Comparison of ENCODE assay signal across 8 cellular contexts in genomic region chr2:230668184-230668938, GRCh38. TPM values are rescaled to one million over a fixed set of nuclear protein-coding genes. Genes with fewer than 3 reads are reported as not detected.
A peak's percentile ranks its signal among the peaks of the same experiment; 100 is the strongest.
DNase-seq lines count a peak whose midpoint lies in the region; ATAC-seq and TF ChIP-seq lines count a peak whose summit lies in the region.

No MANE protein-coding gene starts in this region.

- intact Hi-C loops in head of caudate nucleus (cut with DNase I) (no loop called here), colonic mucosa (cut with DNase I) (no loop called here)

- peak; percentile 16 for DNase-seq in Caki2 (ENCODE audit: low read depth)
- DNase-seq in SKM-1 (lab: John Stamatoyannopoulos, UW; ENCODE audit: unreplicated experiment), result peak; percentile 36
- DNase-seq in head of caudate nucleus, result peak in 22 of 42 donors; percentile 7 to 49 (median 23)
- no peak for DNase-seq in HuH-7 (ENCODE audit: low spot score)
- no peak for DNase-seq in colonic mucosa

- no peak overlapping the region for H3K9ac ChIP-seq in colonic mucosa (ENCODE audit: low read depth in 2 of 2, low read length in 2 of 2)

- H3K27ac ChIP-seq in colonic mucosa, result no peak overlapping the region

- H3K36me3 Mint-ChIP-seq in stimulated activated naive CD8-positive, alpha-beta T cell treated with anti-CD3 and anti-CD28 coated beads, Interleukin-15, Interleukin-2, amounts not matched to agents 100 ng/mL and 50 ng/mL, for 24 hours (ENCODE audit: low read depth), result no peaks in the 10 kb centered on the region

- H3K4me1 Mint-ChIP-seq in stimulated activated naive CD8-positive, alpha-beta T cell treated with anti-CD3 and anti-CD28 coated beads, Interleukin-15, Interleukin-2, amounts not matched to agents 100 ng/mL and 50 ng/mL, for 24 hours (ENCODE audit: low read depth), result peaks cover 80% of the 10 kb centered on the region

- no peak overlapping the region for H3K4me3 ChIP-seq in colonic mucosa

- H3K27me3 ChIP-seq in colonic mucosa, result no peaks in the 10 kb centered on the region

- no peaks in the 10 kb centered on the region for H3K36me3 ChIP-seq in colonic mucosa

- ATAC-seq in GM19324 (IDR thresholded peaks at IDR 0.05; ENCODE audit: low FRiP score, unreplicated experiment) (peak; percentile 65), HG03159 (IDR thresholded peaks at IDR 0.05; ENCODE audit: unreplicated experiment) (peak; percentile 61)

- no peaks in the 10 kb centered on the region for H3K9me3 ChIP-seq in colonic mucosa

- H3K4me1 ChIP-seq in colonic mucosa, result peaks cover 7% of the 10 kb centered on the region

- H3K9me3 Mint-ChIP-seq in stimulated activated naive CD8-positive, alpha-beta T cell treated with anti-CD3 and anti-CD28 coated beads, Interleukin-15, Interleukin-2, amounts not matched to agents 100 ng/mL and 50 ng/mL, for 24 hours, result no peaks in the 10 kb centered on the region

- in situ Hi-C loops in Caki2 (cut with HindIII; ENCODE audit: low pct_unique_long_range_greater_than_20kb, low sequenced_read_pairs), result no loop called here

- H3K4me3 Mint-ChIP-seq in stimulated activated naive CD8-positive, alpha-beta T cell treated with anti-CD3 and anti-CD28 coated beads, Interleukin-15, Interleukin-2, amounts not matched to agents 100 ng/mL and 50 ng/mL, for 24 hours, result peak overlapping the region; percentile 54

- no peak for TF ChIP-seq CTCF in colonic mucosa (IDR thresholded peaks at IDR 0.05)

- no peaks in the 10 kb centered on the region for H3K27me3 Mint-ChIP-seq in stimulated activated naive CD8-positive, alpha-beta T cell treated with anti-CD3 and anti-CD28 coated beads, Interleukin-15, Interleukin-2, amounts not matched to agents 100 ng/mL and 50 ng/mL, for 24 hours

- H3K27ac Mint-ChIP-seq in stimulated activated naive CD8-positive, alpha-beta T cell treated with anti-CD3 and anti-CD28 coated beads, Interleukin-15, Interleukin-2, amounts not matched to agents 100 ng/mL and 50 ng/mL, for 24 hours, result peak overlapping the region; percentile 95

RNA-seq across cellular contexts. Expression of gene CAB39, which starts 44.3 kb away (rescaled TPM):
- 24.8 and 31.6 TPM in 2 replicates for total RNA-seq in Caki2 (2014; rRNA removed; shearing (Covaris generic); ENCODE audit: low replicate concordance)
- 100 to 1,000 TPM in 1 of 2 donors, 10 to 100 TPM in 1; 87.8 to 121 TPM for total RNA-seq in colonic mucosa

Comparison
In these comparisons a context has a peak if more than half of its experiments do, and no peak if none do; other contexts are left out.
1. DNase-seq: peak in Caki2 (single experiment), SKM-1 (single experiment) and head of caudate nucleus (22 of 42); none in HuH-7 (single experiment) and colonic mucosa (single experiment).